Comparison of ENCODE assay signal across 18 cellular contexts in the genomic region with DNA sequence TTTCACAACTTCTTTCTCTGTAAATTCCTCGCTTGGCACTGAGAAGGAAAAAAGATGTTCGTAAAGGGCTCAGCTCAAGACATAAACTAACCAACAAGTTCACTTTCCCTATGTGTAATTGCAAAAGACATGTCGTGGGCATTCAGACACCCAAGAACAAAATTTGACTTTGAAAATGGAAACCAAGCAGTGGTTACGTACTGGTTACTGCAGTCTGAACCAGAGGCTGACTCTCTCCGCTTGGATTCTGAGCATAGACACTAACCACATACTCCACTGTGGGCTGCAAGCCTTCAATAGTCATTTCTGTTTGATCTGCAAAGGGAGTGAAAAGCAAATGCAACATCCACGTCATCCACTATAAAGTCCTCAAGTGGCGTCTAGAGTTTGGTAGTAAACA. TPM values are rescaled to one million over a fixed set of nuclear protein-coding genes. Genes with fewer than 3 reads are reported as not detected.
DNase-seq lines count a peak whose midpoint lies in the region; FAIRE-seq and TF ChIP-seq lines count a peak whose summit lies in the region.
"Had no signal": no experiment of that assay in that cellular context is flagged by ENCODE, and none has a peak within 500 bp of the region (broad histone marks: within the 10 kb centered on the region; RNA-seq: fewer than 3 reads in every experiment).

No MANE protein-coding gene starts in this region.

- no peaks in the 10 kb centered on the region for H3K4me1 ChIP-seq in Caco-2
- H3K4me1 ChIP-seq in GM23248 (ENCODE audit: insufficient read depth): 0 out of 2 replicates have a peak, but pooled peaks cover 4% of the 10 kb centered on the region
- no peaks in the 10 kb centered on the region for H3K4me1 ChIP-seq in H1 (replicated peaks in 1 of 4; ENCODE audit: control insufficient read depth in 3 of 4, insufficient read depth in 4 of 4, low read length in 3 of 4)
- H3K4me1 ChIP-seq: BE2C had no signal

- peaks cover 11% of the 10 kb centered on the region for H3K36me3 ChIP-seq in Caco-2 (ENCODE audit: control insufficient read depth, insufficient read depth, low read length)
- H3K36me3 ChIP-seq in GM23248 (ENCODE audit: low read depth): peaks cover 90% of the 10 kb centered on the region
- H3K36me3 ChIP-seq in H1 (ENCODE audit: control insufficient read depth in 2 of 4, insufficient read depth in 4 of 4, low read length in 3 of 4): peaks cover 2 to 13% (median 8%) of the 10 kb centered on the region in 4 experiments; a peak in 6 of 8 replicates
- H3K36me3 ChIP-seq: BE2C had no signal

- H3K9me3 ChIP-seq in Caco-2 (no peaks in the 10 kb centered on the region), GM23248 (ENCODE audit: low read depth) (no peaks in the 10 kb centered on the region), H1 (ENCODE audit: insufficient read depth in 2 of 2, low read depth in 1 of 2, low read length in 1 of 2) (no peaks in the 10 kb centered on the region)
- H3K9me3 ChIP-seq: BE2C had no signal

- POLR2A ChIA-PET in Caco-2 (lab: Charles Lee) (no interaction called here), H1 (lab: Charles Lee; ENCODE audit: partially characterized antibody) (no interaction called here)

- no peak overlapping the region for H4K5ac ChIP-seq in H1 (ENCODE audit: insufficient read length, low read depth, low read length)

- H4K91ac ChIP-seq in H1 (replicated peaks; ENCODE audit: insufficient read length, low read length): no peak overlapping the region

- no peak overlapping the region for H2BK12ac ChIP-seq in H1 (ENCODE audit: low read depth, low read length)

- H3K4me3 ChIP-seq in Caco-2 (ENCODE audit: low read depth, low read length): no peak overlapping the region
- H3K4me3 ChIP-seq in GM23248: no peak overlapping the region
- no peak overlapping the region for H3K4me3 ChIP-seq in H1 (ENCODE audit: extremely low read depth in 1 of 4, insufficient read depth in 2 of 4, low read depth in 3 of 4, low read length in 4 of 4)
- H3K4me3 ChIP-seq: GM12878, GM23338 had no signal

- no peak overlapping the region for H2BK20ac ChIP-seq in H1 (ENCODE audit: low read length)

- H3K27ac Mint-ChIP-seq in Caco-2 (ENCODE audit: unreplicated experiment) (peak overlapping the region; percentile 51), osteocyte (ENCODE audit: unreplicated experiment) (peak overlapping the region; percentile 81)
- no peak overlapping the region for H3K27ac Mint-ChIP-seq in activated naive CD4-positive, alpha-beta T cell treated with anti-CD3 and anti-CD28 coated beads, Interleukin-2, amount 10 ng/mL, durations not matched to agents 7 days and 5 days
- H3K27ac Mint-ChIP-seq: CD4-positive, alpha-beta memory T cell; GM23338; H9; IgD-negative memory B cell had no signal

- H3K9me3 Mint-ChIP-seq in Caco-2 (ENCODE audit: unreplicated experiment): no peaks in the 10 kb centered on the region
- H3K9me3 Mint-ChIP-seq in osteocyte (ENCODE audit: unreplicated experiment): no peaks in the 10 kb centered on the region
- H3K9me3 Mint-ChIP-seq in activated naive CD4-positive, alpha-beta T cell treated with anti-CD3 and anti-CD28 coated beads, Interleukin-2, amount 10 ng/mL, durations not matched to agents 7 days and 5 days: no peaks in the 10 kb centered on the region
- H3K9me3 Mint-ChIP-seq: GM23338, H9, IgD-negative memory B cell had no signal

- intact Hi-C loops in Caco-2 (cut with micrococcal nuclease; ENCODE audit: unreplicated experiment): no loop called here

- H3K27me3 ChIP-seq in Caco-2 (replicated peaks; ENCODE audit: control insufficient read depth, insufficient read depth, low read length) (no peaks in the 10 kb centered on the region), GM23248 (replicated peaks; ENCODE audit: insufficient read depth) (no peaks in the 10 kb centered on the region), H1 (replicated peaks in 1 of 4; ENCODE audit: control insufficient read depth in 3 of 4, extremely low read depth in 1 of 4, insufficient read depth in 3 of 4, low read length in 3 of 4) (no peaks in the 10 kb centered on the region)
- H3K27me3 ChIP-seq: BE2C had no signal

- H3K4me2 ChIP-seq in GM23248 (ENCODE audit: unreplicated experiment) (no peak overlapping the region), H1 (ENCODE audit: insufficient read depth in 1 of 2, low read depth in 2 of 2, low read length in 2 of 2) (no peak overlapping the region)
- H3K4me2 ChIP-seq: GM23338 had no signal

- CTCF ChIA-PET in Caco-2 (lab: Charles Lee) (no interaction called here), H1 (lab: Charles Lee; ENCODE audit: partially characterized antibody) (interaction anchor here (1.0 kb wide), 1 partner anchor 12 kb away, joined by 3 read pairs; no protein-coding TSS in a partner anchor)
- CTCF ChIA-PET in activated naive CD4-positive, alpha-beta T cell treated with anti-CD3 and anti-CD28 coated beads, Interleukin-2, amount 10 ng/mL, durations not matched to agents 7 days and 5 days (lab: Charles Lee): no interaction called here

- peak overlapping the region; percentile 12 for H3K23ac ChIP-seq in H1 (ENCODE audit: insufficient read length)

- H3K36me3 Mint-ChIP-seq in Caco-2 (ENCODE audit: insufficient read depth, unreplicated experiment) (peaks cover 100% of the 10 kb centered on the region), osteocyte (ENCODE audit: unreplicated experiment) (peaks cover 86% of the 10 kb centered on the region)
- no peaks in the 10 kb centered on the region for H3K36me3 Mint-ChIP-seq in activated naive CD4-positive, alpha-beta T cell treated with anti-CD3 and anti-CD28 coated beads, Interleukin-2, amount 10 ng/mL, durations not matched to agents 7 days and 5 days
- H3K36me3 Mint-ChIP-seq: CD4-positive, alpha-beta memory T cell had no signal

- no peak for DNase-seq in Caco-2
- no peak for DNase-seq in GM23248
- no peak for DNase-seq in H1 (ENCODE audit: low read depth in 1 of 2, low spot score in 2 of 2)
- no peak for DNase-seq in osteocyte (ENCODE audit: extremely low spot score, unreplicated experiment)
- no peak for DNase-seq in activated T-cell treated with anti-CD3 and anti-CD28 coated beads, Interleukin-2, amount 50 U/mL, for 48 hours
- no peak for DNase-seq in activated naive CD4-positive, alpha-beta T cell treated with anti-CD3 and anti-CD28 coated beads, Interleukin-2, amount 10 ng/mL, durations not matched to agents 7 days and 5 days
- DNase-seq in GF-D8 (lab: John Stamatoyannopoulos, UW): no peak
- no peak for DNase-seq in cerebellar cortex (ENCODE audit: low spot score)
- DNase-seq: BE2C; CD4-positive, alpha-beta memory T cell; DMS153; H9 had no signal

- no peaks in the 10 kb centered on the region for H3K23me2 ChIP-seq in H1 (ENCODE audit: low read depth, low read length)

- no peak overlapping the region for H3K4me3 Mint-ChIP-seq in Caco-2 (ENCODE audit: unreplicated experiment)
- H3K4me3 Mint-ChIP-seq in osteocyte (ENCODE audit: unreplicated experiment): no peak overlapping the region
- no peak overlapping the region for H3K4me3 Mint-ChIP-seq in activated naive CD4-positive, alpha-beta T cell treated with anti-CD3 and anti-CD28 coated beads, Interleukin-2, amount 10 ng/mL, durations not matched to agents 7 days and 5 days
- H3K4me3 Mint-ChIP-seq: CD4-positive, alpha-beta memory T cell; GM23338; H9; IgD-negative memory B cell had no signal

- no peak overlapping the region for H3K56ac ChIP-seq in H1 (replicated peaks; ENCODE audit: insufficient read length, low read depth, low read length)

- H2BK120ac ChIP-seq in H1 (replicated peaks; ENCODE audit: low read depth, low read length): no peak overlapping the region

- H3F3A ChIP-seq in GM23248 (ENCODE audit: insufficient read depth): peaks cover 98% of the 10 kb centered on the region

- H4K8ac ChIP-seq in H1 (ENCODE audit: extremely low read depth, insufficient read depth, low read length): no peak overlapping the region

- no peak for FAIRE-seq in H1 (lab: Jason Lieb, UNC)
- FAIRE-seq: D721Med, GM12878, GM18507 had no signal

- in situ Hi-C loops in GM23248 (cut with MboI): no loop called here

- WGBS in GM23248 (ENCODE audit: low coverage in 1 of 2, low lambda C conversion rate in 2 of 2, missing lambda C conversion rate in 2 of 2), 2 experiments: 95 to 98% methylated on average over 7 of the region's 7 CpGs
- WGBS in H1 (ENCODE audit: extremely low coverage in 1 of 2, insufficient coverage in 1 of 2, insufficient read length in 1 of 2, insufficient replicate concordance in 2 of 2, low coverage in 1 of 2, low lambda C conversion rate in 2 of 2, missing lambda C conversion rate in 1 of 2), 2 experiments: 89% methylated on average over 7 of the region's 7 CpGs; no CpG with 5 or more reads in 1 of the 2 experiments

- H3K27ac ChIP-seq in GM23248 (peak overlapping the region; percentile 70), H1 (ENCODE audit: low read depth, low read length) (no peak overlapping the region)
- H3K27ac ChIP-seq: C4-2B had no signal

- H3K4me1 Mint-ChIP-seq in Caco-2 (ENCODE audit: low read depth, unreplicated experiment) (no peaks in the 10 kb centered on the region), osteocyte (ENCODE audit: unreplicated experiment) (peaks cover 49% of the 10 kb centered on the region)
- no peaks in the 10 kb centered on the region for H3K4me1 Mint-ChIP-seq in activated naive CD4-positive, alpha-beta T cell treated with anti-CD3 and anti-CD28 coated beads, Interleukin-2, amount 10 ng/mL, durations not matched to agents 7 days and 5 days
- H3K4me1 Mint-ChIP-seq: CD4-positive, alpha-beta memory T cell; H9; IgD-negative memory B cell had no signal

- no TSS peak for BruUV-seq in Caco-2 (replicated peaks; lab: Mats Ljungman, UMichigan)

- no peak overlapping the region for H2AK5ac ChIP-seq in H1 (ENCODE audit: low read depth, low read length)

- H3K79me1 ChIP-seq in H1 (ENCODE audit: low read depth, low read length): no peaks in the 10 kb centered on the region

- no peak overlapping the region for H2AFZ ChIP-seq in GM23248
- no peak overlapping the region for H2AFZ ChIP-seq in H1 (ENCODE audit: low read length)
- H2AFZ ChIP-seq: GM23338 had no signal

- no peak overlapping the region for H3K18ac ChIP-seq in H1 (ENCODE audit: extremely low read depth, low read length)

- no peak for TF ChIP-seq CTCF in Caco-2 (IDR thresholded peaks at IDR 0.05; ENCODE audit: insufficient read depth in 1 of 2, low read depth in 1 of 2, low read length in 1 of 2, severe bottlenecking in 1 of 2, unreplicated experiment in 1 of 2)
- no peak for TF ChIP-seq CTCF in H1 (IDR thresholded peaks at IDR 0.05; ENCODE audit: control extremely low read depth in 1 of 3, insufficient read depth in 1 of 3, low read depth in 1 of 3, low read length in 3 of 3)
- TF ChIP-seq CTCF in osteocyte (IDR thresholded peaks at IDR 0.05): no peak

- H3K27me3 Mint-ChIP-seq in Caco-2 (ENCODE audit: insufficient read depth, unreplicated experiment) (no peaks in the 10 kb centered on the region), osteocyte (ENCODE audit: unreplicated experiment) (no peaks in the 10 kb centered on the region)
- no peaks in the 10 kb centered on the region for H3K27me3 Mint-ChIP-seq in activated naive CD4-positive, alpha-beta T cell treated with anti-CD3 and anti-CD28 coated beads, Interleukin-2, amount 10 ng/mL, durations not matched to agents 7 days and 5 days
- H3K27me3 Mint-ChIP-seq: CD4-positive, alpha-beta memory T cell; IgD-negative memory B cell had no signal

- no peak overlapping the region for H2BK15ac ChIP-seq in H1 (ENCODE audit: low read length)

- no peak overlapping the region for H2BK5ac ChIP-seq in H1 (ENCODE audit: low read depth, low read length)

- H3K79me2 ChIP-seq in GM23248 (ENCODE audit: insufficient read depth) (0 out of 2 replicates have a peak, but pooled peaks cover 5% of the 10 kb centered on the region), H1 (ENCODE audit: control insufficient read depth in 1 of 2, insufficient read depth in 2 of 2, low read length in 2 of 2) (no peaks in the 10 kb centered on the region)

- H3K4ac ChIP-seq in H1 (replicated peaks; ENCODE audit: insufficient read length, low read depth, low read length): no peak overlapping the region

- no peak for TF ChIP-seq RAD21 in H1 (IDR thresholded peaks at IDR 0.05 in 1 of 2, conservative IDR thresholded peaks at IDR 0.05 in 1 of 2; ENCODE audit: low read depth in 2 of 2, low read length in 2 of 2)

- no peak for TF ChIP-seq EP300 in H1 (IDR thresholded peaks at IDR 0.05; ENCODE audit: borderline replicate concordance in 1 of 2, low read depth in 2 of 2, low read length in 2 of 2)

- no peak overlapping the region for H3K14ac ChIP-seq in H1 (ENCODE audit: insufficient read length)

- H3K9ac ChIP-seq in GM23248 (peak overlapping the region; percentile 46; the same call in 1 of the 2 replicates), H1 (replicated peaks in 1 of 4; ENCODE audit: extremely low read depth in 1 of 4, low read depth in 3 of 4, low read length in 3 of 4) (no peak overlapping the region)

- no peak for TF ChIP-seq POLR2A in H1 (IDR thresholded peaks at IDR 0.05; ENCODE audit: control extremely low read depth in 1 of 2, low read depth in 2 of 2, low read length in 2 of 2)

- no peaks in the 10 kb centered on the region for H3K9me2 ChIP-seq in GM23248 (ENCODE audit: insufficient read depth)

- H4K20me1 ChIP-seq in GM23248 (ENCODE audit: insufficient read depth): peaks cover 13% of the 10 kb centered on the region; the same call in 1 of the 2 replicates
- H4K20me1 ChIP-seq in H1 (replicated peaks in 1 of 2; ENCODE audit: control insufficient read depth in 1 of 2, insufficient read depth in 2 of 2, low read length in 2 of 2): peaks cover 0 to 2% of the 10 kb centered on the region in 2 experiments

RNA-seq across cellular contexts. Expression of a gene that starts 53.9 kb away (rescaled TPM):
- total RNA-seq in Caco-2 (2022): 3,805 and 3,872 TPM in 2 replicates
- 33,406 and 36,331 TPM in 2 replicates for total RNA-seq in GM23248 (2014; rRNA removed; shearing (Covaris generic))
- polyA plus RNA-seq in GM23248 (2016; fragmentation: Nextera tagmentation; extraction: Ambion mirVana): 19,771 and 20,647 TPM in 2 replicates
- total RNA-seq in H1 (2021; fragmentation: NEBNext Ultra II Directional; extraction: Animal tissue kit (Norgen Biotek cat#: 25700)): 109 and 116 TPM in 2 replicates
- 42.4 and 42.9 TPM in 2 replicates for polyA plus RNA-seq in H1 (2011; rRNA removed)
- polyA plus RNA-seq in H1 (2011; cell fraction: cytosol; rRNA removed): 43.8 TPM
- 156 TPM for polyA plus RNA-seq in H1 (2011; cell fraction: nucleus; rRNA removed)
- 62.9 to 96.1 TPM (median 74.4 TPM) in 4 replicates for polyA plus RNA-seq in H1 (2012, experiment 1 of 2)
- polyA plus RNA-seq in H1 (2012, experiment 2 of 2): 11.6 TPM
- polyA plus RNA-seq in H1 (2013, experiment 1 of 2): 149 TPM
- polyA plus RNA-seq in H1 (2013, experiment 2 of 2): 106 TPM
- polyA minus RNA-seq in H1 (2011; rRNA and poly(A)+ RNA removed): 75.3 and 112 TPM in 2 replicates
- polyA minus RNA-seq in H1 (2011; cell fraction: cytosol; rRNA and poly(A)+ RNA removed): 58.6 TPM
- 61.7 TPM for polyA minus RNA-seq in H1 (2011; cell fraction: nucleus; rRNA and poly(A)+ RNA removed)
- 16,854 and 18,487 TPM in 2 replicates for total RNA-seq in osteocyte
- total RNA-seq: CD4-positive, alpha-beta memory T cell had no signal

Comparison
In these comparisons a context has a peak if more than half of its experiments do, and no peak if none do; other contexts are left out.
1. RNA of a gene that starts 53.9 kb away (total RNA-seq): 33,406 to 36,331 TPM in GM23248, 16,854 to 18,487 TPM in osteocyte and 3,805 to 3,872 TPM in Caco-2; 109 to 116 TPM in H1; every median in the first group is over 10 times any median in the second.